ENCODE assay signal across 8 cellular contexts in the genomic region with DNA sequence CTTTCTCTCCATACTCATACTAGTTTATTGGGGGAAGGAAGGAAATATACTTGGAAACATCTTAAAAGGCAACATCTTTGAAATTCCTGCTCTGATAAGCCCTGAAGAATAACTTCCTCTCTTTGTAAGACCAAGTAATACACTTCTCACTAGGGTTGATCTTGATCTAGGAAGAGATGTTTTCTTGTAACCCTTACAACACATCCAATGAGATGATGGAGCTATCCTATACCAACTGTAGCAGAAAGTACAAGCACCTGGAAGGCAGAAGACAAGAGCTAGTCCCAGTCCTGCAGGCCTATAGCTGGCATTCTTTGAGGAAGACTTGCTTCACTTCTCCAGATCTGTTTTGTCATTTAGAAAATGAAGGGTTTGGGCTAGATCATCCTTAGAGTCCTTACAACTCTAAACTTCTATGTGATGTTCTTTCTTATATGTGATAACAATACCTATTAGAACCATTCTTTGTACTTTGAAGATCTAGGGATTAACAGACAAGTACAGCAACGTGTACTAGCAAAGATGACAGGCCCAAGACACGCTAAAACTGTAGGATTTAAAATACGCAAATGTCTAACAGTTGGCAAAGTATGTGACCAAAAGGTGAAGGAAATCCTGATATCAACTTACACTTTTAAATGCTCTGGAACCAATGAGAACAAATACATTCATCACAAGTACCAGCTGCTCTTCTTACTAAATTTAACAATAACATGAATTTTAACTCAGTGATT. TPM values are rescaled to one million over a fixed set of nuclear protein-coding genes. Genes with fewer than 3 reads are reported as not detected.
DNase-seq lines count a peak whose midpoint lies in the region; ATAC-seq, FAIRE-seq and TF ChIP-seq lines count a peak whose summit lies in the region.

No MANE protein-coding gene starts in this region.

- intact Hi-C loops in endothelial cell of umbilical vein (cut with micrococcal nuclease): no loop called here
- intact Hi-C loops in sciatic nerve (cut with DNase I): no loop called here

- TF ChIP-seq RAD21 in SK-N-SH (IDR thresholded peaks at IDR 0.05; ENCODE audit: low read length): no peak

- H3K9ac ChIP-seq in SK-N-SH (no peak overlapping the region), endothelial cell of umbilical vein (replicated peaks; ENCODE audit: extremely low read depth, insufficient read depth, low read length) (no peak overlapping the region)

- H3K9me3 Mint-ChIP-seq in stimulated activated naive B cell treated with anti-CD40 and anti-IgM and Interleukin-4, amounts not matched to agents 10 μg/mL and 1 μg/mL and 100 μg/mL, for 72 hours: no peaks in the 10 kb centered on the region

- peaks cover 41 to 79% of the 10 kb centered on the region in 2 donors for H3K4me1 Mint-ChIP-seq in stimulated activated naive B cell treated with anti-CD40 and anti-IgM and Interleukin-4, amounts not matched to agents 10 μg/mL and 1 μg/mL and 100 μg/mL, for 72 hours

- H3F3A ChIP-seq in SK-N-SH (replicated peaks; ENCODE audit: insufficient read depth): peaks cover 7% of the 10 kb centered on the region

- FAIRE-seq in endothelial cell of umbilical vein (lab: Jason Lieb, UNC): no peak

- peak overlapping the region; percentile 95; the same call in 1 of the 2 replicates for H2AFZ ChIP-seq in SK-N-SH (ENCODE audit: low read depth)
- H2AFZ ChIP-seq in endothelial cell of umbilical vein (ENCODE audit: low read depth, low read length): no peak overlapping the region

- WGBS in SK-N-SH (ENCODE audit: low lambda C conversion rate): 94% methylated on average over 3 of the region's 3 CpGs

- no peaks in the 10 kb centered on the region for H3K9me1 ChIP-seq in endothelial cell of umbilical vein (replicated peaks; ENCODE audit: control insufficient read depth, extremely low read depth, insufficient read depth, low read length)

- no peaks in the 10 kb centered on the region for H4K20me1 ChIP-seq in SK-N-SH (ENCODE audit: insufficient read depth)
- H4K20me1 ChIP-seq in endothelial cell of umbilical vein (replicated peaks; ENCODE audit: control insufficient read depth, extremely low read depth, insufficient read depth, low read length): no peaks in the 10 kb centered on the region

- H3K4me1 ChIP-seq in SK-N-SH (ENCODE audit: control insufficient read depth in 1 of 2, insufficient read depth in 2 of 2, low read depth in 1 of 2, low read length in 1 of 2) (peaks cover 7 to 39% of the 10 kb centered on the region in 2 experiments; a peak in 3 of 4 replicates), Peyer's patch (peaks cover 0 to 9% (median 0%) of the 10 kb centered on the region in 4 donors), endothelial cell of umbilical vein (ENCODE audit: control insufficient read depth, extremely low read depth, insufficient read depth, low read length) (peaks cover 12% of the 10 kb centered on the region)

- DNase-seq in SK-N-SH: no peak
- DNase-seq in Peyer's patch: no peak
- DNase-seq in endothelial cell of umbilical vein (ENCODE audit: low read depth, low spot score): no peak
- DNase-seq in stimulated activated naive B cell treated with anti-CD40 and anti-IgM and Interleukin-4, amounts not matched to agents 10 μg/mL and 1 μg/mL and 100 μg/mL, for 72 hours: no peak
- DNase-seq in NCI-H2029 treated with DMSO at 0.1 percent for 48 hours (lab: John Stamatoyannopoulos, UW): no peak
- no peak for DNase-seq in sciatic nerve (ENCODE audit: low spot score)

- H3K27ac ChIP-seq in SK-N-SH (ENCODE audit: low read depth in 2 of 2, low read length in 1 of 2) (peak overlapping the region in 1 of 2 experiments; percentile 94; a peak in 2 of 4 replicates), Peyer's patch (peak overlapping the region; percentile 85 to 94 (median 90)), endothelial cell of umbilical vein (ENCODE audit: insufficient read depth, low read depth, low read length) (no peak overlapping the region)

- H3K27me3 ChIP-seq in SK-N-SH (ENCODE audit: insufficient read depth): no peaks in the 10 kb centered on the region
- no peaks in the 10 kb centered on the region for H3K27me3 ChIP-seq in Peyer's patch
- peaks cover 6 to 10% of the 10 kb centered on the region in 2 experiments for H3K27me3 ChIP-seq in endothelial cell of umbilical vein (ENCODE audit: control insufficient read depth in 2 of 2, insufficient read depth in 2 of 2, low read length in 2 of 2)

- POLR2A ChIA-PET in SK-N-SH (lab: Yijun Ruan, JAX): interaction anchor here (1.2 to 1.4 kb wide), 2 partner anchors 28 to 129 kb away, joined by 3 to 4 read pairs; no protein-coding TSS in a partner anchor
- POLR2A ChIA-PET in endothelial cell of umbilical vein (lab: Charles Lee): no interaction called here

- H3K79me2 ChIP-seq in SK-N-SH (ENCODE audit: insufficient read depth) (no peaks in the 10 kb centered on the region), endothelial cell of umbilical vein (ENCODE audit: control insufficient read depth, insufficient read depth, low read length) (no peaks in the 10 kb centered on the region)

- no peaks in the 10 kb centered on the region for H3K9me2 ChIP-seq in SK-N-SH

- ATAC-seq in SK-N-SH treated with all-trans-retinoic acid at 6 μM for 48 hours: no peak
- ATAC-seq in stimulated activated naive B cell treated with anti-CD40 and anti-IgM and Interleukin-4, amounts not matched to agents 10 μg/mL and 1 μg/mL and 100 μg/mL, for 72 hours (replicated peaks): no peak
- no peak for ATAC-seq in HG03095 (IDR thresholded peaks at IDR 0.05; ENCODE audit: unreplicated experiment)
- ATAC-seq in sciatic nerve: no peak

- H3K36me3 ChIP-seq in SK-N-SH (replicated peaks in 1 of 2; ENCODE audit: control insufficient read depth in 1 of 2, insufficient read depth in 2 of 2, low read length in 1 of 2) (no peaks in the 10 kb centered on the region), Peyer's patch (no peaks in the 10 kb centered on the region), endothelial cell of umbilical vein (ENCODE audit: control insufficient read depth in 2 of 2, extremely low read depth in 1 of 2, insufficient read depth in 2 of 2, low read length in 2 of 2) (no peaks in the 10 kb centered on the region)

- peak overlapping the region; percentile 92 to 95 for H3K4me3 Mint-ChIP-seq in stimulated activated naive B cell treated with anti-CD40 and anti-IgM and Interleukin-4, amounts not matched to agents 10 μg/mL and 1 μg/mL and 100 μg/mL, for 72 hours

- BruUV-seq in endothelial cell of umbilical vein (replicated peaks; lab: Mats Ljungman, UMichigan): TSS peak; percentile 31

- no peak for TF ChIP-seq POLR2A in Peyer's patch (IDR thresholded peaks at IDR 0.05)
- TF ChIP-seq POLR2A in endothelial cell of umbilical vein (IDR thresholded peaks at IDR 0.05; ENCODE audit: low read depth, low read length): no peak

- no peak for TF ChIP-seq EP300 in SK-N-SH (IDR thresholded peaks at IDR 0.05; ENCODE audit: borderline replicate concordance in 1 of 2, low read depth in 1 of 2, low read length in 1 of 2)

- H3K9me3 ChIP-seq in SK-N-SH: no peaks in the 10 kb centered on the region
- H3K9me3 ChIP-seq in Peyer's patch: no peaks in the 10 kb centered on the region
- H3K9me3 ChIP-seq in endothelial cell of umbilical vein (replicated peaks; ENCODE audit: control insufficient read depth, insufficient read depth, low read length): no peaks in the 10 kb centered on the region

- no peak for TF ChIP-seq CTCF in SK-N-SH (IDR thresholded peaks at IDR 0.05)
- no peak for TF ChIP-seq CTCF in Peyer's patch (IDR thresholded peaks at IDR 0.05)
- no peak for TF ChIP-seq CTCF in endothelial cell of umbilical vein (IDR thresholded peaks at IDR 0.05; ENCODE audit: extremely low read depth in 1 of 2, insufficient read depth in 1 of 2, low read depth in 1 of 2, low read length in 2 of 2)

- no peaks in the 10 kb centered on the region for H3K27me3 Mint-ChIP-seq in stimulated activated naive B cell treated with anti-CD40 and anti-IgM and Interleukin-4, amounts not matched to agents 10 μg/mL and 1 μg/mL and 100 μg/mL, for 72 hours

- H3K4me2 ChIP-seq in SK-N-SH: no peak overlapping the region; the same call in 1 of the 2 replicates
- H3K4me2 ChIP-seq in endothelial cell of umbilical vein (ENCODE audit: insufficient read depth, low read length): no peak overlapping the region

- CTCF ChIA-PET in SK-N-SH (lab: Yijun Ruan, JAX) (interaction anchor here (0.8 to 6.2 kb wide), 14 partner anchors 11 to 233 kb away, joined by 3 to 55 read pairs (median 6); no protein-coding TSS in a partner anchor), endothelial cell of umbilical vein (lab: Charles Lee) (interaction anchor here (0.7 to 4.0 kb wide), 5 partner anchors 8 to 195 kb away, joined by 3 to 54 read pairs (median 5); no protein-coding TSS in a partner anchor)

- dilution Hi-C loops in endothelial cell of umbilical vein (cut with MboI; ENCODE audit: extremely low pct_ligation_motif_present, low sequenced_read_pairs): no loop called here

- peak overlapping the region in 1 of 2 experiments; percentile 70; a peak in 2 of 4 replicates for H3K4me3 ChIP-seq in SK-N-SH (ENCODE audit: low read depth in 2 of 2, low read length in 1 of 2)
- peak overlapping the region; percentile 72 to 96 (median 72) for H3K4me3 ChIP-seq in Peyer's patch
- no peak overlapping the region for H3K4me3 ChIP-seq in endothelial cell of umbilical vein (replicated peaks in 1 of 3; ENCODE audit: insufficient read depth in 1 of 3, low read depth in 1 of 3, low read length in 3 of 3)

- peak overlapping the region; percentile 93 for H3K27ac Mint-ChIP-seq in stimulated activated naive B cell treated with anti-CD40 and anti-IgM and Interleukin-4, amounts not matched to agents 10 μg/mL and 1 μg/mL and 100 μg/mL, for 72 hours

- H3K36me3 Mint-ChIP-seq in stimulated activated naive B cell treated with anti-CD40 and anti-IgM and Interleukin-4, amounts not matched to agents 10 μg/mL and 1 μg/mL and 100 μg/mL, for 72 hours: peaks cover 17 to 19% of the 10 kb centered on the region in 2 donors

TF ChIP-seq in SK-N-SH, 30 proteins besides CTCF, POLR2A, EP300 and RAD21 (continues in another document):
- no peak for TF ChIP-seq FOSL2 (IDR thresholded peaks at IDR 0.05; ENCODE audit: borderline replicate concordance, low read depth)

RNA-seq across cellular contexts. Expression of a gene that starts 1.8 kb away (rescaled TPM):
- polyA plus RNA-seq in SK-N-SH (2012; rRNA removed) (12.3 and 12.5 TPM in 2 replicates), endothelial cell of umbilical vein (3.4 and 10.8 TPM in 2 replicates)
- polyA plus RNA-seq in SK-N-SH (2012; cell fraction: cytosol; rRNA removed): 6.8 and 7.0 TPM in 2 replicates
- polyA plus RNA-seq in SK-N-SH (2012; cell fraction: nucleus; rRNA removed): 23.4 and 77.4 TPM in 2 replicates
- total RNA-seq in Peyer's patch (100 to 1,000 TPM in 1 of 4 donors, 10 to 100 TPM in 3; 24.8 to 215 (median 32.0) TPM), endothelial cell of umbilical vein (6.1 and 8.1 TPM in 2 replicates), sciatic nerve (77.8 TPM)
- polyA plus RNA-seq in endothelial cell of umbilical vein (2011; cell fraction: cytosol; rRNA removed): 1.9 and 4.1 TPM in 2 replicates
- 14.3 and 17.8 TPM in 2 replicates for polyA plus RNA-seq in endothelial cell of umbilical vein (2011; cell fraction: nucleus; rRNA removed)
- polyA plus RNA-seq in endothelial cell of umbilical vein (2012): 2.1 and 2.3 TPM in 2 replicates
- 7.3 and 9.9 TPM in 2 replicates for polyA minus RNA-seq in endothelial cell of umbilical vein
- polyA minus RNA-seq in endothelial cell of umbilical vein (2011; cell fraction: cytosol; rRNA and poly(A)+ RNA removed): 4.0 TPM
- polyA minus RNA-seq in endothelial cell of umbilical vein (2011; cell fraction: nucleus; rRNA and poly(A)+ RNA removed): 12.2 and 15.4 TPM in 2 replicates

Comparison
In these comparisons a context has a peak if more than half of its experiments do, and no peak if none do; other contexts are left out.
1. H3K4me3 ChIP-seq: peak in Peyer's patch (4 of 4); none in endothelial cell of umbilical vein (0 of 3).